3 cellular contexts compared by ENCODE assay signal in the genomic region with DNA sequence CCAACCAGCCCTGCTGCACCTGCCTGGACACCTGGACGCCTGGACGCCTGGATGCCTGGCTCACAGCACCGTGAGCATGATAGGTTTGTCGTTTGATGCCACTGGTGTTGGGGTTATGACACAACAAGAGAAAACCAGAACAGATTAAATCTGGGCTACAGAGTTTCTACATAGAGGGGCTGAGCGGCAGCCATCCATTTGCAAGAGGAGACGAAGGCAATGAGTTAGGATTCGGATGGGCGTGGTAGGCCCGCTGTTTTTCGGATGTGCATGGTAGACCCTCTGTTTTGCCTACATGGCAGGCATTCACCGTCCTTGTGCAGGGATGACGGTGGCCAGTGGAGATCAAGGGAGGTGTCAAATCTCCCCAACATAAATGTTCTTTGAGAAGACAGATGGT.
"Had no signal": no experiment of that assay in that cellular context is flagged by ENCODE, and none has a peak within 500 bp of the region (broad histone marks: within the 10 kb centered on the region; RNA-seq: fewer than 3 reads in every experiment).

No MANE protein-coding gene starts in this region.

- ATAC-seq: GM12878 had no signal

- DNase-seq: GDM1, GF-D8 had no signal

- H3K4me3 ChIP-seq: GM12878 had no signal
